8 cellular contexts compared by ENCODE assay signal in genomic region chr3:16399473-16399872, GRCh38.
DNase-seq lines count a peak whose midpoint lies in the region; ATAC-seq and TF ChIP-seq lines count a peak whose summit lies in the region.

No MANE protein-coding gene starts in this region.

- H3K4me1 ChIP-seq in DND-41 (ENCODE audit: insufficient read depth, low read length) (no peaks in the 10 kb centered on the region), right lobe of liver (no peaks in the 10 kb centered on the region)

- H4K20me1 ChIP-seq in DND-41 (ENCODE audit: insufficient read depth, low read length): peaks cover 3% of the 10 kb centered on the region

- no peak overlapping the region for H3K9ac ChIP-seq in DND-41 (ENCODE audit: low read depth, low read length)

- no peak overlapping the region for H2AFZ ChIP-seq in DND-41 (ENCODE audit: low read depth, low read length)

- no peak for TF ChIP-seq POLR2A in right lobe of liver (IDR thresholded peaks at IDR 0.05)

- H3K36me3 ChIP-seq in DND-41 (ENCODE audit: insufficient read depth, low read length) (peaks cover 37% of the 10 kb centered on the region), right lobe of liver (no peaks in the 10 kb centered on the region)

- TF ChIP-seq CTCF in DND-41 (IDR thresholded peaks at IDR 0.05; ENCODE audit: borderline replicate concordance, extremely low read depth, low read length, poor library complexity, severe bottlenecking) (no peak), right lobe of liver (IDR thresholded peaks at IDR 0.05) (no peak)

- H3K27me3 ChIP-seq in DND-41 (ENCODE audit: insufficient read depth, low read length, poor library complexity) (no peaks in the 10 kb centered on the region), right lobe of liver (no peaks in the 10 kb centered on the region)

- no peaks in the 10 kb centered on the region for H3K9me3 ChIP-seq in DND-41 (ENCODE audit: insufficient read depth, low read length, severe bottlenecking)
- no peaks in the 10 kb centered on the region for H3K9me3 ChIP-seq in right lobe of liver

- ATAC-seq in DND-41 (ENCODE audit: insufficient read depth, low read depth) (peak; percentile 62; the same call in 2 of the 3 replicates), HG03066 (IDR thresholded peaks at IDR 0.05; ENCODE audit: low read depth, unreplicated experiment) (peak; percentile 45), right lobe of liver (peak; percentile 32 to 56 (median 43)), HG02870 (IDR thresholded peaks at IDR 0.05; ENCODE audit: unreplicated experiment) (no peak)

- no peak overlapping the region; the same call in 1 of the 2 replicates for H3K27ac ChIP-seq in DND-41 (ENCODE audit: low read length)
- no peak overlapping the region for H3K27ac ChIP-seq in right lobe of liver

- no peak overlapping the region for H3K4me2 ChIP-seq in DND-41 (ENCODE audit: insufficient read depth, low read length)

- peaks cover 18% of the 10 kb centered on the region for H3K79me2 ChIP-seq in DND-41 (ENCODE audit: insufficient read depth, low read length)

- intact Hi-C loops in right lobe of liver (cut with DNase I): no loop called here

- H3K4me3 ChIP-seq in DND-41 (ENCODE audit: low read depth in 1 of 2, low read length in 2 of 2): no peak overlapping the region
- no peak overlapping the region for H3K4me3 ChIP-seq in right lobe of liver

- no peak for DNase-seq in DND-41
- DNase-seq in astrocyte of the hippocampus (ENCODE audit: low read depth, low spot score): peak; percentile 75
- no peak for DNase-seq in right lobe of liver
- no peak for DNase-seq in germinal center (ENCODE audit: low spot score)
- no peak for DNase-seq in cortex of kidney (lab: John Stamatoyannopoulos, UW)
- no peak for DNase-seq in NCI-H128 (lab: John Stamatoyannopoulos, UW; ENCODE audit: unreplicated experiment)

- 76% methylated on average over 5 of the region's 6 CpGs for WGBS in right lobe of liver (ENCODE audit: insufficient coverage, low coverage, low lambda C conversion rate, missing lambda C conversion rate)
